Comparison of ENCODE assay signal across 21 cellular contexts in the genomic region with DNA sequence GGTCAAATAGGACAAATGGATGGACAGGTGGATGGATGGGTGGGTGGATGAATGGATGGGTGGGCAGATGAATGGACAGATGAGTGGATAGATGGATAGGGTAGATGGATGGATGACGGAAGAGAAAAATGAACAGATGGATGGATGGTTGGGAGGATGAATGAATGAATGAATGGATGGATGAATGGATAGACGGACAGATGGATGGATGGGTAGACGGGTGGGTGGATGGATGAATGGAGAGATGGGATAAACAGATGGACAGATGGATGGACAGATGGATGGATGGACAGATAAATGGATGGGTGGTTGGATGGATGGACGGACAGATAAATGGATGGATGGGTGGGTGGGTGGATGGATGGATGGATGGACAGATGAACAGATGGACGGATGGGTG.
DNase-seq lines count a peak whose midpoint lies in the region; ATAC-seq and TF ChIP-seq lines count a peak whose summit lies in the region.
"Had no signal": no experiment of that assay in that cellular context is flagged by ENCODE, and none has a peak within 500 bp of the region (broad histone marks: within the 10 kb centered on the region; RNA-seq: fewer than 3 reads in every experiment).

No MANE protein-coding gene starts in this region.

- H3K27me3 Mint-ChIP-seq in glutamatergic neuron (ENCODE audit: unreplicated experiment): peaks cover 8% of the 10 kb centered on the region
- H3K27me3 Mint-ChIP-seq in activated naive CD4-positive, alpha-beta T cell treated with anti-CD3 and anti-CD28 coated beads, Interleukin-2, amount 10 ng/mL, durations not matched to agents 7 days and 5 days: no peaks in the 10 kb centered on the region
- H3K27me3 Mint-ChIP-seq: CD4-positive, alpha-beta T cell had no signal

- H3K27ac Mint-ChIP-seq in glutamatergic neuron (ENCODE audit: unreplicated experiment): peak overlapping the region; percentile 25
- no peak overlapping the region for H3K27ac Mint-ChIP-seq in activated naive CD4-positive, alpha-beta T cell treated with anti-CD3 and anti-CD28 coated beads, Interleukin-2, amount 10 ng/mL, durations not matched to agents 7 days and 5 days
- H3K27ac Mint-ChIP-seq: CD14-positive monocyte; CD4-positive, alpha-beta T cell; CD8-positive, alpha-beta memory T cell had no signal

- H3K27me3 ChIP-seq in IMR-90 (ENCODE audit: control insufficient read depth, insufficient read depth, low read length): no peaks in the 10 kb centered on the region
- H3K27me3 ChIP-seq: BE2C; BLaER1 treated with 17β-estradiol and CSF1 and Interleukin-3, amounts not matched to agents 10 nM and 100 nM had no signal

- no peak overlapping the region for H4K8ac ChIP-seq in IMR-90 (ENCODE audit: low read depth in 2 of 2, low read length in 2 of 2)

- dilution Hi-C loops in IMR-90 (cut with HindIII; ENCODE audit: low sequenced_read_pairs, unreplicated experiment): no loop called here

- no peak overlapping the region for H3K4me3 Mint-ChIP-seq in glutamatergic neuron (ENCODE audit: unreplicated experiment)
- no peak overlapping the region for H3K4me3 Mint-ChIP-seq in activated naive CD4-positive, alpha-beta T cell treated with anti-CD3 and anti-CD28 coated beads, Interleukin-2, amount 10 ng/mL, durations not matched to agents 7 days and 5 days
- H3K4me3 Mint-ChIP-seq: CD14-positive monocyte; CD4-positive, alpha-beta T cell; CD8-positive, alpha-beta memory T cell had no signal

- H3K4me1 ChIP-seq in HEK293 (ENCODE audit: control insufficient read depth, insufficient read depth, low read length) (no peaks in the 10 kb centered on the region), IMR-90 (ENCODE audit: control insufficient read depth, insufficient read depth, low read length) (no peaks in the 10 kb centered on the region)
- H3K4me1 ChIP-seq: A549, BE2C, HAP-1 had no signal

- H2BK15ac ChIP-seq in IMR-90 (ENCODE audit: low read depth, low read length): no peak overlapping the region

- H3K4me2 ChIP-seq in IMR-90 (ENCODE audit: low read depth, low read length): no peak overlapping the region
- H3K4me2 ChIP-seq: A549; BLaER1 treated with 17β-estradiol and CSF1 and Interleukin-3, amounts not matched to agents 10 nM and 100 nM had no signal

- TF ChIP-seq CTCF in HEK293 (tag by site-specific recombination; IDR thresholded peaks at IDR 0.05): no peak
- TF ChIP-seq CTCF in IMR-90 (conservative IDR thresholded peaks at IDR 0.05; ENCODE audit: low read depth, low read length): no peak
- no peak for TF ChIP-seq CTCF in glutamatergic neuron (IDR thresholded peaks at IDR 0.05; ENCODE audit: partially characterized antibody, unreplicated experiment)

- no peak overlapping the region for H3K14ac ChIP-seq in IMR-90 (replicated peaks; ENCODE audit: low read depth, low read length)

- H3K27ac ChIP-seq in HEK293 (ENCODE audit: extremely low read depth, low read depth, low read length) (no peak overlapping the region), IMR-90 (ENCODE audit: insufficient read depth, low read length) (no peak overlapping the region)
- H3K27ac ChIP-seq: A549; BLaER1 treated with 17β-estradiol and CSF1 and Interleukin-3, amounts not matched to agents 10 nM and 100 nM had no signal

- WGBS in IMR-90 (ENCODE audit: extremely low coverage in 2 of 2, insufficient read length in 1 of 2), 2 experiments: 58 to 100% methylated on average over 1 to 4 of the region's 5 CpGs

- CTCF ChIA-PET in HEK293 (lab: Yijun Ruan, JAX): no interaction called here
- CTCF ChIA-PET in IMR-90 (lab: Yijun Ruan, JAX): no interaction called here
- CTCF ChIA-PET in activated naive CD4-positive, alpha-beta T cell treated with anti-CD3 and anti-CD28 coated beads, Interleukin-2, amount 10 ng/mL, durations not matched to agents 7 days and 5 days (lab: Charles Lee): no interaction called here

- no TSS peak for BruUV-seq in IMR-90 (replicated peaks; lab: Mats Ljungman, UMichigan)

- H3K9me1 ChIP-seq in IMR-90 (ENCODE audit: insufficient read depth, low read length): no peaks in the 10 kb centered on the region

- no peak overlapping the region for H3K18ac ChIP-seq in IMR-90 (ENCODE audit: low read depth, low read length)

- no peak overlapping the region for H3K9ac ChIP-seq in IMR-90 (ENCODE audit: low read depth, low read length)
- H3K9ac ChIP-seq: BLaER1 treated with 17β-estradiol and CSF1 and Interleukin-3, amounts not matched to agents 10 nM and 100 nM had no signal

- in situ Hi-C loops in IMR-90 (cut with MboI; ENCODE audit: low sequenced_read_pairs): no loop called here

- POLR2A ChIA-PET in HEK293 (lab: Yijun Ruan, JAX) (no interaction called here), IMR-90 (lab: Charles Lee; ENCODE audit: unreplicated experiment) (no interaction called here)

- peaks cover 7% of the 10 kb centered on the region for H3K36me3 Mint-ChIP-seq in glutamatergic neuron (ENCODE audit: unreplicated experiment)
- no peaks in the 10 kb centered on the region for H3K36me3 Mint-ChIP-seq in activated naive CD4-positive, alpha-beta T cell treated with anti-CD3 and anti-CD28 coated beads, Interleukin-2, amount 10 ng/mL, durations not matched to agents 7 days and 5 days
- H3K36me3 Mint-ChIP-seq: CD14-positive monocyte had no signal

- H2AK9ac ChIP-seq in IMR-90 (replicated peaks; ENCODE audit: low read depth, low read length, poor library complexity): no peak overlapping the region

- H3K4ac ChIP-seq in IMR-90 (ENCODE audit: low read depth, low read length): no peak overlapping the region

- H2BK20ac ChIP-seq in IMR-90 (ENCODE audit: low read depth, low read length): no peak overlapping the region

- H3K56ac ChIP-seq in IMR-90 (ENCODE audit: extremely low read depth, insufficient read depth, low read length): no peak overlapping the region

- peaks cover 4% of the 10 kb centered on the region for H3K4me1 Mint-ChIP-seq in glutamatergic neuron (ENCODE audit: low read depth, unreplicated experiment)
- H3K4me1 Mint-ChIP-seq in activated naive CD4-positive, alpha-beta T cell treated with anti-CD3 and anti-CD28 coated beads, Interleukin-2, amount 10 ng/mL, durations not matched to agents 7 days and 5 days: no peaks in the 10 kb centered on the region
- H3K4me1 Mint-ChIP-seq: CD14-positive monocyte; CD8-positive, alpha-beta memory T cell had no signal

- intact Hi-C loops in IMR-90 (cut with micrococcal nuclease): no loop called here

- no peak overlapping the region for H2AK5ac ChIP-seq in IMR-90 (ENCODE audit: low read depth, low read length)

- no peaks in the 10 kb centered on the region for H3K79me1 ChIP-seq in IMR-90 (ENCODE audit: low read depth in 1 of 2, low read length in 2 of 2)

- H3K4me3 ChIP-seq in HEK293 (ENCODE audit: low read depth, low read length) (no peak overlapping the region), IMR-90 (ENCODE audit: insufficient read depth, low read depth, low read length) (no peak overlapping the region)
- H3K4me3 ChIP-seq: A549; BLaER1 treated with 17β-estradiol and CSF1 and Interleukin-3, amounts not matched to agents 10 nM and 100 nM; HAP-1 had no signal

- no peak for TF ChIP-seq POLR2A in IMR-90 (IDR thresholded peaks at IDR 0.05; ENCODE audit: low read depth, low read length)

- H4K5ac ChIP-seq in IMR-90 (ENCODE audit: low read depth, low read length): no peak overlapping the region

- ATAC-seq in IMR-90 (ENCODE audit: low read depth): no peak
- no peak for ATAC-seq in GM18873 (IDR thresholded peaks at IDR 0.05; ENCODE audit: low FRiP score, unreplicated experiment)
- ATAC-seq: A549 had no signal

- DNase-seq in IMR-90 (no peak), glutamatergic neuron (no peak), foreskin melanocyte (no peak)
- no peak for DNase-seq in activated naive CD4-positive, alpha-beta T cell treated with anti-CD3 and anti-CD28 coated beads, Interleukin-2, amount 10 ng/mL, durations not matched to agents 7 days and 5 days
- DNase-seq: 8988T; ACHN; AML-193; BE2C; CD4-positive, alpha-beta T cell; CD8-positive, alpha-beta memory T cell; DMS 273 treated with DMSO at 0.1 percent for 48 hours; DMS79; EL; GDM1; GOT3 had no signal

- no peak overlapping the region for H2BK120ac ChIP-seq in IMR-90 (ENCODE audit: low read depth, low read length)

- no peak overlapping the region for H4K91ac ChIP-seq in IMR-90 (ENCODE audit: insufficient read depth, low read depth, low read length)

- peaks cover 8% of the 10 kb centered on the region for H3K9me3 Mint-ChIP-seq in glutamatergic neuron (ENCODE audit: unreplicated experiment)
- H3K9me3 Mint-ChIP-seq in activated naive CD4-positive, alpha-beta T cell treated with anti-CD3 and anti-CD28 coated beads, Interleukin-2, amount 10 ng/mL, durations not matched to agents 7 days and 5 days: peaks cover 7% of the 10 kb centered on the region

- peak overlapping the region; percentile 24 for H2BK5ac ChIP-seq in IMR-90 (ENCODE audit: low read depth, low read length, poor library complexity, severe bottlenecking)

- H3K36me3 ChIP-seq in HEK293 (ENCODE audit: control insufficient read depth in 2 of 2, insufficient read depth in 1 of 2, low read length in 2 of 2) (no peaks in the 10 kb centered on the region), IMR-90 (ENCODE audit: control insufficient read depth, insufficient read depth, low read length) (no peaks in the 10 kb centered on the region)
- H3K36me3 ChIP-seq: BE2C; BLaER1 treated with 17β-estradiol and CSF1 and Interleukin-3, amounts not matched to agents 10 nM and 100 nM; HAP-1 had no signal

- no peak overlapping the region for H3K23ac ChIP-seq in IMR-90 (ENCODE audit: low read depth, low read length)

- H4K20me1 ChIP-seq in IMR-90 (ENCODE audit: insufficient read depth, low read length): no peaks in the 10 kb centered on the region
- H4K20me1 ChIP-seq: BLaER1 treated with 17β-estradiol and CSF1 and Interleukin-3, amounts not matched to agents 10 nM and 100 nM had no signal

- no peak for TF ChIP-seq RAD21 in IMR-90 (IDR thresholded peaks at IDR 0.05; ENCODE audit: low read length)

- H3K9me3 ChIP-seq in HEK293 (ENCODE audit: control insufficient read depth, insufficient read depth, low read depth, low read length): no peaks in the 10 kb centered on the region
- peaks cover 23% of the 10 kb centered on the region for H3K9me3 ChIP-seq in IMR-90 (ENCODE audit: control insufficient read depth, insufficient read depth, low read length)
- H3K9me3 ChIP-seq: A549; BE2C; BLaER1 treated with 17β-estradiol and CSF1 and Interleukin-3, amounts not matched to agents 10 nM and 100 nM; HAP-1 had no signal

- H2AFZ ChIP-seq in IMR-90 (replicated peaks; ENCODE audit: low read length, poor library complexity): no peak overlapping the region

TF ChIP-seq in HEK293, 187 proteins besides CTCF, POLR2A, EP300 and RAD21:
- peak; percentile 77 for TF ChIP-seq ZNF366 (tag by site-specific recombination; conservative IDR thresholded peaks at IDR 0.05)
- TF ChIP-seq OSR2 (tag by site-specific recombination; IDR thresholded peaks at IDR 0.05): no peak
- TF ChIP-seq MZF1 (tag by site-specific recombination; IDR thresholded peaks at IDR 0.05; ENCODE audit: borderline replicate concordance): no peak

TF ChIP-seq in IMR-90, 13 proteins besides CTCF, POLR2A, EP300 and RAD21 (continues in another document):
- no peak for TF ChIP-seq CEBPB (IDR thresholded peaks at IDR 0.05; ENCODE audit: low read depth, low read length)
- no peak for TF ChIP-seq FOS (IDR thresholded peaks at IDR 0.05; ENCODE audit: low read depth, low read length)
